ENCODE assay signal across 1 cellular context in the genomic region with DNA sequence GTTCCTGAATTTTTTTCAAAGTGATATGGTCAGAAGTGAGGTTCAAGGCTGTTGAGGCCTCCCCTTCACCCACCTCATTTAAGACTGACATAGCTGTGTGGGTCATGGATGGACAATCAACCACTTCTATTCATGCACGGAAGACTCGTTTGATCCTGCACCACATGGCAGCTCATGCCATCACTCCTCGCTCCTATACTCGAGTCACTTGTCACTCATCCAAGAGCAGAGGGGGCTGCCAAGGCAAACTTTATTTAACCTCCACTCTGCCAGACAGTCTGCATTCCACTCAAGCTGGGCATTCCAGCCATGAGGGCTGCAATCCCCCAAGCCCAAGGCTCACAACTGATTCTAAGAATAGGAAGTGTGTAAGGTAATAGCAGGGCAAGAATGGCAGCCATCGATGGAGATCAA.
TF ChIP-seq lines count a peak whose summit lies in the region.

No MANE protein-coding gene starts in this region.

TF ChIP-seq in GM12878, 131 proteins besides CTCF, POLR2A, EP300 and RAD21 (continued from another document):
- TF ChIP-seq, protein P1, sequence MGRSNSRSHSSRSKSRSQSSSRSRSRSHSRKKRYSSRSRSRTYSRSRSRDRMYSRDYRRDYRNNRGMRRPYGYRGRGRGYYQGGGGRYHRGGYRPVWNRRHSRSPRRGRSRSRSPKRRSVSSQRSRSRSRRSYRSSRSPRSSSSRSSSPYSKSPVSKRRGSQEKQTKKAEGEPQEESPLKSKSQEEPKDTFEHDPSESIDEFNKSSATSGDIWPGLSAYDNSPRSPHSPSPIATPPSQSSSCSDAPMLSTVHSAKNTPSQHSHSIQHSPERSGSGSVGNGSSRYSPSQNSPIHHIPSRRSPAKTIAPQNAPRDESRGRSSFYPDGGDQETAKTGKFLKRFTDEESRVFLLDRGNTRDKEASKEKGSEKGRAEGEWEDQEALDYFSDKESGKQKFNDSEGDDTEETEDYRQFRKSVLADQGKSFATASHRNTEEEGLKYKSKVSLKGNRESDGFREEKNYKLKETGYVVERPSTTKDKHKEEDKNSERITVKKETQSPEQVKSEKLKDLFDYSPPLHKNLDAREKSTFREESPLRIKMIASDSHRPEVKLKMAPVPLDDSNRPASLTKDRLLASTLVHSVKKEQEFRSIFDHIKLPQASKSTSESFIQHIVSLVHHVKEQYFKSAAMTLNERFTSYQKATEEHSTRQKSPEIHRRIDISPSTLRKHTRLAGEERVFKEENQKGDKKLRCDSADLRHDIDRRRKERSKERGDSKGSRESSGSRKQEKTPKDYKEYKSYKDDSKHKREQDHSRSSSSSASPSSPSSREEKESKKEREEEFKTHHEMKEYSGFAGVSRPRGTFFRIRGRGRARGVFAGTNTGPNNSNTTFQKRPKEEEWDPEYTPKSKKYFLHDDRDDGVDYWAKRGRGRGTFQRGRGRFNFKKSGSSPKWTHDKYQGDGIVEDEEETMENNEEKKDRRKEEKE (IDR thresholded peaks at IDR 0.05) = no peak
- TF ChIP-seq EGR1 (IDR thresholded peaks at IDR 0.05; ENCODE audit: borderline replicate concordance in 1 of 2, low read depth in 2 of 2, low read length in 2 of 2) (no peak), LARP7 (IDR thresholded peaks at IDR 0.05) (no peak), PAX5 (IDR thresholded peaks at IDR 0.05; ENCODE audit: borderline replicate concordance, low read depth, low read length) (0 out of 2 replicates have a peak, but pooled peaks have one; percentile 37), NR2C2 (IDR thresholded peaks at IDR 0.05; ENCODE audit: borderline replicate concordance, control insufficient read depth, insufficient read length, low read depth) (no peak), RUNX3 (IDR thresholded peaks at IDR 0.05; ENCODE audit: low read length) (peak; percentile 34; the same call in 1 of the 2 replicates), SPI1 (IDR thresholded peaks at IDR 0.05; ENCODE audit: borderline replicate concordance, insufficient read depth, low read depth, low read length) (no peak), TCF7 (IDR thresholded peaks at IDR 0.05; ENCODE audit: borderline replicate concordance) (peak; percentile 75; the same call in 1 of the 2 replicates), BRCA1 (IDR thresholded peaks at IDR 0.05; ENCODE audit: low read depth, low read length) (no peak), RBBP5 (conservative IDR thresholded peaks at IDR 0.05) (no peak), CEBPB (IDR thresholded peaks at IDR 0.05; ENCODE audit: borderline replicate concordance in 1 of 2, low read depth in 2 of 2, low read length in 2 of 2) (no peak), SMAD1 (IDR thresholded peaks at IDR 0.05; ENCODE audit: low read depth, partially characterized antibody) (no peak), SRF (IDR thresholded peaks at IDR 0.05; ENCODE audit: low read depth in 2 of 2, low read length in 2 of 2) (no peak), STAT1 (conservative IDR thresholded peaks at IDR 0.05) (no peak), NFXL1 (IDR thresholded peaks at IDR 0.05; ENCODE audit: borderline replicate concordance) (no peak)
- TF ChIP-seq, protein P2, sequence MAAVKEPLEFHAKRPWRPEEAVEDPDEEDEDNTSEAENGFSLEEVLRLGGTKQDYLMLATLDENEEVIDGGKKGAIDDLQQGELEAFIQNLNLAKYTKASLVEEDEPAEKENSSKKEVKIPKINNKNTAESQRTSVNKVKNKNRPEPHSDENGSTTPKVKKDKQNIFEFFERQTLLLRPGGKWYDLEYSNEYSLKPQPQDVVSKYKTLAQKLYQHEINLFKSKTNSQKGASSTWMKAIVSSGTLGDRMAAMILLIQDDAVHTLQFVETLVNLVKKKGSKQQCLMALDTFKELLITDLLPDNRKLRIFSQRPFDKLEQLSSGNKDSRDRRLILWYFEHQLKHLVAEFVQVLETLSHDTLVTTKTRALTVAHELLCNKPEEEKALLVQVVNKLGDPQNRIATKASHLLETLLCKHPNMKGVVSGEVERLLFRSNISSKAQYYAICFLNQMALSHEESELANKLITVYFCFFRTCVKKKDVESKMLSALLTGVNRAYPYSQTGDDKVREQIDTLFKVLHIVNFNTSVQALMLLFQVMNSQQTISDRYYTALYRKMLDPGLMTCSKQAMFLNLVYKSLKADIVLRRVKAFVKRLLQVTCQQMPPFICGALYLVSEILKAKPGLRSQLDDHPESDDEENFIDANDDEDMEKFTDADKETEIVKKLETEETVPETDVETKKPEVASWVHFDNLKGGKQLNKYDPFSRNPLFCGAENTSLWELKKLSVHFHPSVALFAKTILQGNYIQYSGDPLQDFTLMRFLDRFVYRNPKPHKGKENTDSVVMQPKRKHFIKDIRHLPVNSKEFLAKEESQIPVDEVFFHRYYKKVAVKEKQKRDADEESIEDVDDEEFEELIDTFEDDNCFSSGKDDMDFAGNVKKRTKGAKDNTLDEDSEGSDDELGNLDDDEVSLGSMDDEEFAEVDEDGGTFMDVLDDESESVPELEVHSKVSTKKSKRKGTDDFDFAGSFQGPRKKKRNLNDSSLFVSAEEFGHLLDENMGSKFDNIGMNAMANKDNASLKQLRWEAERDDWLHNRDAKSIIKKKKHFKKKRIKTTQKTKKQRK (IDR thresholded peaks at IDR 0.05; ENCODE audit: low read depth, low read length) = no peak
- TF ChIP-seq, protein P3, sequence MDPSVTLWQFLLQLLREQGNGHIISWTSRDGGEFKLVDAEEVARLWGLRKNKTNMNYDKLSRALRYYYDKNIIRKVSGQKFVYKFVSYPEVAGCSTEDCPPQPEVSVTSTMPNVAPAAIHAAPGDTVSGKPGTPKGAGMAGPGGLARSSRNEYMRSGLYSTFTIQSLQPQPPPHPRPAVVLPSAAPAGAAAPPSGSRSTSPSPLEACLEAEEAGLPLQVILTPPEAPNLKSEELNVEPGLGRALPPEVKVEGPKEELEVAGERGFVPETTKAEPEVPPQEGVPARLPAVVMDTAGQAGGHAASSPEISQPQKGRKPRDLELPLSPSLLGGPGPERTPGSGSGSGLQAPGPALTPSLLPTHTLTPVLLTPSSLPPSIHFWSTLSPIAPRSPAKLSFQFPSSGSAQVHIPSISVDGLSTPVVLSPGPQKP (IDR thresholded peaks at IDR 0.05; ENCODE audit: low read depth, low read length) = no peak
- TF ChIP-seq, protein P4, sequence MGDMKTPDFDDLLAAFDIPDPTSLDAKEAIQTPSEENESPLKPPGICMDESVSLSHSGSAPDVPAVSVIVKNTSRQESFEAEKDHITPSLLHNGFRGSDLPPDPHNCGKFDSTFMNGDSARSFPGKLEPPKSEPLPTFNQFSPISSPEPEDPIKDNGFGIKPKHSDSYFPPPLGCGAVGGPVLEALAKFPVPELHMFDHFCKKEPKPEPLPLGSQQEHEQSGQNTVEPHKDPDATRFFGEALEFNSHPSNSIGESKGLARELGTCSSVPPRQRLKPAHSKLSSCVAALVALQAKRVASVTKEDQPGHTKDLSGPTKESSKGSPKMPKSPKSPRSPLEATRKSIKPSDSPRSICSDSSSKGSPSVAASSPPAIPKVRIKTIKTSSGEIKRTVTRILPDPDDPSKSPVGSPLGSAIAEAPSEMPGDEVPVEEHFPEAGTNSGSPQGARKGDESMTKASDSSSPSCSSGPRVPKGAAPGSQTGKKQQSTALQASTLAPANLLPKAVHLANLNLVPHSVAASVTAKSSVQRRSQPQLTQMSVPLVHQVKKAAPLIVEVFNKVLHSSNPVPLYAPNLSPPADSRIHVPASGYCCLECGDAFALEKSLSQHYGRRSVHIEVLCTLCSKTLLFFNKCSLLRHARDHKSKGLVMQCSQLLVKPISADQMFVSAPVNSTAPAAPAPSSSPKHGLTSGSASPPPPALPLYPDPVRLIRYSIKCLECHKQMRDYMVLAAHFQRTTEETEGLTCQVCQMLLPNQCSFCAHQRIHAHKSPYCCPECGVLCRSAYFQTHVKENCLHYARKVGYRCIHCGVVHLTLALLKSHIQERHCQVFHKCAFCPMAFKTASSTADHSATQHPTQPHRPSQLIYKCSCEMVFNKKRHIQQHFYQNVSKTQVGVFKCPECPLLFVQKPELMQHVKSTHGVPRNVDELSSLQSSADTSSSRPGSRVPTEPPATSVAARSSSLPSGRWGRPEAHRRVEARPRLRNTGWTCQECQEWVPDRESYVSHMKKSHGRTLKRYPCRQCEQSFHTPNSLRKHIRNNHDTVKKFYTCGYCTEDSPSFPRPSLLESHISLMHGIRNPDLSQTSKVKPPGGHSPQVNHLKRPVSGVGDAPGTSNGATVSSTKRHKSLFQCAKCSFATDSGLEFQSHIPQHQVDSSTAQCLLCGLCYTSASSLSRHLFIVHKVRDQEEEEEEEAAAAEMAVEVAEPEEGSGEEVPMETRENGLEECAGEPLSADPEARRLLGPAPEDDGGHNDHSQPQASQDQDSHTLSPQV (IDR thresholded peaks at IDR 0.05) = no peak
- TF ChIP-seq, protein P5, sequence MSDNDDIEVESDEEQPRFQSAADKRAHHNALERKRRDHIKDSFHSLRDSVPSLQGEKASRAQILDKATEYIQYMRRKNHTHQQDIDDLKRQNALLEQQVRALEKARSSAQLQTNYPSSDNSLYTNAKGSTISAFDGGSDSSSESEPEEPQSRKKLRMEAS (IDR thresholded peaks at IDR 0.05; ENCODE audit: low read depth, low read length) = no peak
